Comparison of ENCODE assay signal across 8 cellular contexts in genomic region chr11:108466405-108466804, GRCh38. TPM values are rescaled to one million over a fixed set of nuclear protein-coding genes. Genes with fewer than 3 reads are reported as not detected.
A peak's percentile ranks its signal among the peaks of the same experiment; 100 is the strongest.
DNase-seq lines count a peak whose midpoint lies in the region; ATAC-seq and TF ChIP-seq lines count a peak whose summit lies in the region.

No MANE protein-coding gene starts in this region.

- H3K4me3 Mint-ChIP-seq in activated CD4-positive, alpha-beta T cell treated with anti-CD3 and anti-CD28 coated beads, Interleukin-2, amount 10 ng/mL, durations not matched to agents 24 days and 14 days, result peak overlapping the region; percentile 100

- no peaks in the 10 kb centered on the region for H3K9me3 ChIP-seq in left lung
- no peaks in the 10 kb centered on the region for H3K9me3 ChIP-seq in thoracic aorta

- H3K4me3 ChIP-seq in left lung (peak overlapping the region; percentile 40 to 61), thoracic aorta (peak overlapping the region; percentile 86)

- TF ChIP-seq CTCF in left lung (IDR thresholded peaks at IDR 0.05) (no peak), thoracic aorta (IDR thresholded peaks at IDR 0.05) (no peak)

- no peaks in the 10 kb centered on the region for H3K36me3 Mint-ChIP-seq in activated CD4-positive, alpha-beta T cell treated with anti-CD3 and anti-CD28 coated beads, Interleukin-2, amount 10 ng/mL, durations not matched to agents 24 days and 14 days (ENCODE audit: low read depth)

- H3K4me1 ChIP-seq in left lung (peaks cover 4 to 11% of the 10 kb centered on the region in 2 donors), thoracic aorta (ENCODE audit: control insufficient read depth in 1 of 2, low read depth in 2 of 2) (no peaks in the 10 kb centered on the region)

- peak overlapping the region; percentile 100 for H3K27ac Mint-ChIP-seq in activated CD4-positive, alpha-beta T cell treated with anti-CD3 and anti-CD28 coated beads, Interleukin-2, amount 10 ng/mL, durations not matched to agents 24 days and 14 days

- DNase-seq in activated CD4-positive, alpha-beta T cell treated with anti-CD3 and anti-CD28 coated beads, Interleukin-2, amount 10 ng/mL, durations not matched to agents 24 days and 14 days, result no peak
- DNase-seq in activated CD4-positive, alpha-beta T cell treated with anti-CD3 and anti-CD28 coated beads for 1 hour, result no peak
- DNase-seq in left lung (no peak), thoracic aorta (ENCODE audit: low spot score) (no peak), NCI-H1436 treated with DMSO at 0.1 percent for 48 hours (lab: John Stamatoyannopoulos, UW) (no peak), AG08395 (ENCODE audit: low spot score) (no peak)
- DNase-seq in activated CD8-positive, alpha-beta memory T cell treated with anti-CD3 and anti-CD28 coated beads, Interleukin-2, amount 50 U/mL, for 48 hours, result no peak

- H3K36me3 ChIP-seq in left lung (no peaks in the 10 kb centered on the region), thoracic aorta (no peaks in the 10 kb centered on the region)

- ATAC-seq in left lung (no peak), thoracic aorta (ENCODE audit: insufficient number of reproducible peaks, low FRiP score, low read depth) (no peak)

- H3K4me1 Mint-ChIP-seq in activated CD4-positive, alpha-beta T cell treated with anti-CD3 and anti-CD28 coated beads, Interleukin-2, amount 10 ng/mL, durations not matched to agents 24 days and 14 days, result peaks cover 13% of the 10 kb centered on the region

- no peaks in the 10 kb centered on the region for H3K27me3 Mint-ChIP-seq in activated CD4-positive, alpha-beta T cell treated with anti-CD3 and anti-CD28 coated beads, Interleukin-2, amount 10 ng/mL, durations not matched to agents 24 days and 14 days

- intact Hi-C loops in activated CD4-positive, alpha-beta T cell treated with anti-CD3 and anti-CD28 coated beads, Interleukin-2, amount 10 ng/mL, durations not matched to agents 24 days and 14 days (cut with micrococcal nuclease), result loop anchor here (2.0 kb wide), 1 partner anchor 346 kb away; the partner anchor contains the start of gene ACAT1
- intact Hi-C loops in left lung (cut with DNase I), result no loop called here

- peak overlapping the region; percentile 97 for H3K27ac ChIP-seq in angular gyrus (ENCODE audit: low read depth, low read length)
- H3K27ac ChIP-seq in left lung, result peak overlapping the region; percentile 95 to 97
- H3K27ac ChIP-seq in thoracic aorta, result peak overlapping the region; percentile 86 to 98

- no peaks in the 10 kb centered on the region for H3K9me3 Mint-ChIP-seq in activated CD4-positive, alpha-beta T cell treated with anti-CD3 and anti-CD28 coated beads, Interleukin-2, amount 10 ng/mL, durations not matched to agents 24 days and 14 days

- no peaks in the 10 kb centered on the region for H3K27me3 ChIP-seq in left lung
- no peaks in the 10 kb centered on the region for H3K27me3 ChIP-seq in thoracic aorta (replicated peaks; ENCODE audit: insufficient read depth)

RNA-seq across cellular contexts. Expression of gene C11orf65, which starts 0.9 kb away (rescaled TPM):
- 0.30 and 0.40 TPM in 2 replicates for total RNA-seq in activated CD4-positive, alpha-beta T cell treated with anti-CD3 and anti-CD28 coated beads, Interleukin-2, amount 10 ng/mL, durations not matched to agents 24 days and 14 days
- total RNA-seq in left lung, result under 1 TPM; 0.37 to 0.64 TPM
- total RNA-seq in thoracic aorta, result not detected

RNA-seq across cellular contexts. Expression of gene POGLUT3, which starts 31.8 kb away (rescaled TPM):
- 8.1 and 8.6 TPM in 2 replicates for total RNA-seq in activated CD4-positive, alpha-beta T cell treated with anti-CD3 and anti-CD28 coated beads, Interleukin-2, amount 10 ng/mL, durations not matched to agents 24 days and 14 days
- total RNA-seq in left lung (10 to 100 TPM; 27.4 to 38.0 TPM), thoracic aorta (10 to 100 TPM; 36.1 to 60.1 TPM)
